ENCODE assay signal across 19 cellular contexts in genomic region chr16:70699696-70700095, GRCh38. TPM values are rescaled to one million over a fixed set of nuclear protein-coding genes. Genes with fewer than 3 reads are reported as not detected.
A peak's percentile ranks its signal among the peaks of the same experiment; 100 is the strongest.
DNase-seq lines count a peak whose midpoint lies in the region; ATAC-seq and TF ChIP-seq lines count a peak whose summit lies in the region.
"Had no signal": no experiment of that assay in that cellular context is flagged by ENCODE, and none has a peak within 500 bp of the region (broad histone marks: within the 10 kb centered on the region; RNA-seq: fewer than 3 reads in every experiment).

No MANE protein-coding gene starts in this region.

- TF ChIP-seq POLR2A in transverse colon (IDR thresholded peaks at IDR 0.05): no peak

- H3K27ac ChIP-seq in RWPE2 (ENCODE audit: poor library complexity, severe bottlenecking) (peak overlapping the region; percentile 92), dorsolateral prefrontal cortex (peak overlapping the region in 52 of 59 donors; percentile 5 to 97 (median 82)), neuronal stem cell (replicated peaks; ENCODE audit: low read length) (no peak overlapping the region), transverse colon (peak overlapping the region; percentile 79 to 87 (median 86))
- H3K27ac ChIP-seq: hepatocyte, right lobe of liver had no signal

- no peak overlapping the region for H2AFZ ChIP-seq in neuronal stem cell (ENCODE audit: low read length)
- H2AFZ ChIP-seq: hepatocyte had no signal

- no peak for TF ChIP-seq EP300 in transverse colon (IDR thresholded peaks at IDR 0.05; ENCODE audit: low read depth)

- peak overlapping the region; percentile 83 for H3K14ac ChIP-seq in neuronal stem cell (ENCODE audit: low read length)

- H3K18ac ChIP-seq in neuronal stem cell (ENCODE audit: low read length): peak overlapping the region; percentile 44

- H2BK15ac ChIP-seq in neuronal stem cell (ENCODE audit: low read length): peak overlapping the region; percentile 41

- H2BK5ac ChIP-seq in neuronal stem cell (ENCODE audit: low read length): no peak overlapping the region

- peak overlapping the region; percentile 22 for H4K91ac ChIP-seq in neuronal stem cell (ENCODE audit: low read depth, low read length, poor library complexity)

- H3K23ac ChIP-seq in neuronal stem cell (ENCODE audit: low read depth, low read length, poor library complexity): peak overlapping the region; percentile 77

- WGBS in neuronal stem cell (ENCODE audit: extremely low coverage in 2 of 2, insufficient read length in 2 of 2, insufficient replicate concordance in 1 of 2), 2 donors: no CpG with 5 or more reads among the region's 17 CpGs
- WGBS in transverse colon (ENCODE audit: low coverage in 1 of 2), 2 donors: 89% methylated on average over 17 of the region's 17 CpGs; no CpG with 5 or more reads in 1 of the 2 donors

- H3K27me3 ChIP-seq in RWPE2 (ENCODE audit: insufficient read depth, poor library complexity, severe bottlenecking) (no peaks in the 10 kb centered on the region), dorsolateral prefrontal cortex (no peaks in the 10 kb centered on the region), neuronal stem cell (ENCODE audit: control insufficient read depth in 3 of 3, insufficient read depth in 3 of 3, low read depth in 1 of 3, low read length in 3 of 3) (no peaks in the 10 kb centered on the region), transverse colon (no peaks in the 10 kb centered on the region)
- H3K27me3 ChIP-seq: hepatocyte, right lobe of liver had no signal

- intact Hi-C loops in dorsolateral prefrontal cortex (cut with DNase I): no loop called here
- intact Hi-C loops in transverse colon (cut with DNase I; ENCODE audit: low total_unique reads): loop anchor here (5.0 kb wide), 1 partner anchor 38 kb away; no protein-coding TSS in a partner anchor

- no peak overlapping the region for H4K8ac ChIP-seq in neuronal stem cell (ENCODE audit: low read depth, low read length)

- no peaks in the 10 kb centered on the region for H3K36me3 ChIP-seq in RWPE2 (ENCODE audit: low read depth)
- H3K36me3 ChIP-seq in neuronal stem cell (replicated peaks in 1 of 2; ENCODE audit: control insufficient read depth in 2 of 2, insufficient read depth in 2 of 2, low read length in 2 of 2): peaks cover 3 to 12% of the 10 kb centered on the region in 2 donors
- no peaks in the 10 kb centered on the region for H3K36me3 ChIP-seq in transverse colon
- H3K36me3 ChIP-seq: right lobe of liver had no signal

- peak overlapping the region; percentile 54 for H3K9ac ChIP-seq in neuronal stem cell (ENCODE audit: low read depth, low read length, poor library complexity)

- ATAC-seq in RWPE2 (ENCODE audit: low read depth) (no peak), GM19328 (IDR thresholded peaks at IDR 0.05; ENCODE audit: unreplicated experiment) (no peak)
- ATAC-seq: HCT116; K562; naive thymus-derived CD4-positive, alpha-beta T cell; stimulated activated naive CD8-positive, alpha-beta T cell treated with anti-CD3 and anti-CD28 coated beads, Interleukin-15, amount 100 ng/mL, for 72 hours had no signal

- no peaks in the 10 kb centered on the region for H3K9me3 ChIP-seq in RWPE2 (ENCODE audit: severe bottlenecking)
- peaks cover 0 to 8% of the 10 kb centered on the region in 2 donors for H3K9me3 ChIP-seq in neuronal stem cell (replicated peaks in 1 of 2; ENCODE audit: control insufficient read depth in 2 of 2, insufficient read depth in 1 of 2, low read depth in 1 of 2, low read length in 2 of 2)
- H3K9me3 ChIP-seq in transverse colon: no peaks in the 10 kb centered on the region
- H3K9me3 ChIP-seq: right lobe of liver had no signal

- peak overlapping the region; percentile 88 for H2AK5ac ChIP-seq in neuronal stem cell (ENCODE audit: low read depth, low read length)

- TF ChIP-seq CTCF in RWPE2 (IDR thresholded peaks at IDR 0.05; ENCODE audit: poor library complexity, severe bottlenecking) (no peak), dorsolateral prefrontal cortex (IDR thresholded peaks at IDR 0.05 in 54 of 56, conservative IDR thresholded peaks at IDR 0.05 in 2 of 56; ENCODE audit: low read depth in 1 of 56, partially characterized antibody in 56 of 56) (no peak), transverse colon (IDR thresholded peaks at IDR 0.05) (no peak)

- in situ Hi-C loops in transverse colon (cut with MboI; ENCODE audit: low pct_ligation_motif_present in 1 of 4, low pct_unique_long_range_greater_than_20kb in 1 of 4, low sequenced_read_pairs in 3 of 4): no loop called here

- H3K4me1 ChIP-seq in RWPE2 (ENCODE audit: insufficient read depth, poor library complexity, severe bottlenecking) (peaks cover 67% of the 10 kb centered on the region), neuronal stem cell (ENCODE audit: control insufficient read depth in 2 of 2, insufficient read depth in 1 of 2, low read depth in 1 of 2, low read length in 2 of 2) (peaks cover 24 to 29% of the 10 kb centered on the region in 2 donors), transverse colon (peaks cover 39 to 81% (median 56%) of the 10 kb centered on the region in 4 donors)

- peak overlapping the region; percentile 43 for H3K4ac ChIP-seq in neuronal stem cell (ENCODE audit: low read length)

- DNase-seq in RWPE2 (ENCODE audit: low spot score) (no peak), dorsolateral prefrontal cortex (no peak), neuronal stem cell (ENCODE audit: low spot score) (no peak), transverse colon (no peak), HT-29 (ENCODE audit: low spot score) (no peak), NOMO-1 (lab: John Stamatoyannopoulos, UW; ENCODE audit: unreplicated experiment in 2 of 2) (no peak)
- DNase-seq: activated B cell treated with CpG ODN at 0.5 μM for 24 hours; activated naive CD4-positive, alpha-beta T cell treated with Interleukin-2 at 50 U/mL for 16 hours; DND-41; naive thymus-derived CD4-positive, alpha-beta T cell; NCI-H1417 treated with DMSO at 0.1 percent for 48 hours; NCI-H446; right lobe of liver; stimulated activated naive CD8-positive, alpha-beta T cell treated with anti-CD3 and anti-CD28 coated beads, Interleukin-15, amount 100 ng/mL, for 72 hours had no signal

- no peak overlapping the region for H3K4me3 ChIP-seq in RWPE2 (ENCODE audit: severe bottlenecking)
- no peak overlapping the region for H3K4me3 ChIP-seq in dorsolateral prefrontal cortex
- H3K4me3 ChIP-seq in neuronal stem cell (ENCODE audit: low read length in 2 of 2): no peak overlapping the region
- no peak overlapping the region for H3K4me3 ChIP-seq in transverse colon
- H3K4me3 ChIP-seq: hepatocyte, K562, right lobe of liver had no signal

- peaks cover 3% of the 10 kb centered on the region for H3K79me1 ChIP-seq in neuronal stem cell (ENCODE audit: low read depth, low read length)

- H2BK120ac ChIP-seq in neuronal stem cell (ENCODE audit: low read depth, low read length): peak overlapping the region; percentile 64

- H3K4me2 ChIP-seq in neuronal stem cell (ENCODE audit: insufficient read depth, low read length, poor library complexity, severe bottlenecking): no peak overlapping the region
- H3K4me2 ChIP-seq: hepatocyte had no signal

- H2BK12ac ChIP-seq in neuronal stem cell (ENCODE audit: low read length): no peak overlapping the region

RNA-seq across cellular contexts. Expression of gene MTSS2, which starts 13.8 kb away (rescaled TPM):
- 100 to 1,000 TPM; 135 to 968 (median 301) TPM for total RNA-seq in dorsolateral prefrontal cortex
- polyA plus RNA-seq in neuronal stem cell (2013, experiment 1 of 2): 45.9 TPM
- 48.5 TPM for polyA plus RNA-seq in neuronal stem cell (2013, experiment 2 of 2)
- total RNA-seq in transverse colon: 100 to 1,000 TPM in 1 of 4 donors, 10 to 100 TPM in 3; 13.9 to 149 (median 33.8) TPM
- 23.0 and 38.1 TPM in 2 replicates for total RNA-seq in HT-29 (2014; rRNA removed; shearing (Covaris generic))
- polyA plus RNA-seq: naive thymus-derived CD4-positive, alpha-beta T cell had no signal

RNA-seq across cellular contexts. Expression of gene IL34, which starts 53.3 kb away (rescaled TPM):
- total RNA-seq in dorsolateral prefrontal cortex (10 to 100 TPM in 117 of 120 experiments, 1 to 10 TPM in 3; 5.0 to 52.7 (median 20.4) TPM), transverse colon (1 to 10 TPM in 2 of 4 donors, not detected in 2; 1.1 to 1.4 TPM)
- polyA plus RNA-seq in neuronal stem cell (2013, experiment 1 of 2): not detected
- polyA plus RNA-seq in neuronal stem cell (2013, experiment 2 of 2): 0.03 TPM
- 9.1 and 11.5 TPM in 2 replicates for total RNA-seq in HT-29 (2014; rRNA removed; shearing (Covaris generic))
- total RNA-seq: OCI-LY7 had no signal
- polyA plus RNA-seq: naive thymus-derived CD4-positive, alpha-beta T cell had no signal
